2 cellular contexts compared by ENCODE assay signal in the genomic region with DNA sequence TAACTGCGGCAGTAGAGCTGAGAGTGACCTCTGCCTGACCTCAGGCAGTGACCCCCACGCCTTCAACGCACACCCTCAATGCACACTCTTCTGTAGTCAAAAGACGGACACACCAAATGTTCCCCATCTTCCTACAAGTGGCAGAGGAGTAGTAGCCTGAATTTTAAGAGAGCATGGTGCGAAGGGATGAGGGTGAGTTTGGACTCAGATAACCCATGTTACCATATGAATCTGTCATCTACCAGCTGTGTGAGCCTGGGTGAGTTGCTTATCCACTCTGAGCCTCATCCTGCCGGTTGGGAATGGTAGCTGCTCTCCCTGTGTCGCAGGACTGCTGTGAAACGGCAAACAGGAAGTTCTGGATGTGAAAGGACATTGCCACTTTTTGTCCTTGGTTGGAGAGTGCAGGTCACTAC.
TF ChIP-seq lines count a peak whose summit lies in the region.

No MANE protein-coding gene starts in this region.

TF ChIP-seq in SK-N-SH, 30 proteins besides CTCF, POLR2A, EP300 and RAD21 (continued from another document):
- no peak for TF ChIP-seq TEAD4 (IDR thresholded peaks at IDR 0.05; ENCODE audit: borderline replicate concordance, insufficient read depth)

TF ChIP-seq in SK-N-SH treated with all-trans-retinoic acid at 6 μM for 48 hours, 23 proteins besides CTCF, POLR2A, EP300 and RAD21 (continued from another document):
- TF ChIP-seq CSDC2 (CRISPR knock-in tag; IDR thresholded peaks at IDR 0.05): no peak
- no peak for TF ChIP-seq ZFP30 (CRISPR knock-in tag; IDR thresholded peaks at IDR 0.05)
- TF ChIP-seq ARNTL (CRISPR knock-in tag; IDR thresholded peaks at IDR 0.05; ENCODE audit: borderline replicate concordance, low read depth): no peak
- TF ChIP-seq, protein P1, sequence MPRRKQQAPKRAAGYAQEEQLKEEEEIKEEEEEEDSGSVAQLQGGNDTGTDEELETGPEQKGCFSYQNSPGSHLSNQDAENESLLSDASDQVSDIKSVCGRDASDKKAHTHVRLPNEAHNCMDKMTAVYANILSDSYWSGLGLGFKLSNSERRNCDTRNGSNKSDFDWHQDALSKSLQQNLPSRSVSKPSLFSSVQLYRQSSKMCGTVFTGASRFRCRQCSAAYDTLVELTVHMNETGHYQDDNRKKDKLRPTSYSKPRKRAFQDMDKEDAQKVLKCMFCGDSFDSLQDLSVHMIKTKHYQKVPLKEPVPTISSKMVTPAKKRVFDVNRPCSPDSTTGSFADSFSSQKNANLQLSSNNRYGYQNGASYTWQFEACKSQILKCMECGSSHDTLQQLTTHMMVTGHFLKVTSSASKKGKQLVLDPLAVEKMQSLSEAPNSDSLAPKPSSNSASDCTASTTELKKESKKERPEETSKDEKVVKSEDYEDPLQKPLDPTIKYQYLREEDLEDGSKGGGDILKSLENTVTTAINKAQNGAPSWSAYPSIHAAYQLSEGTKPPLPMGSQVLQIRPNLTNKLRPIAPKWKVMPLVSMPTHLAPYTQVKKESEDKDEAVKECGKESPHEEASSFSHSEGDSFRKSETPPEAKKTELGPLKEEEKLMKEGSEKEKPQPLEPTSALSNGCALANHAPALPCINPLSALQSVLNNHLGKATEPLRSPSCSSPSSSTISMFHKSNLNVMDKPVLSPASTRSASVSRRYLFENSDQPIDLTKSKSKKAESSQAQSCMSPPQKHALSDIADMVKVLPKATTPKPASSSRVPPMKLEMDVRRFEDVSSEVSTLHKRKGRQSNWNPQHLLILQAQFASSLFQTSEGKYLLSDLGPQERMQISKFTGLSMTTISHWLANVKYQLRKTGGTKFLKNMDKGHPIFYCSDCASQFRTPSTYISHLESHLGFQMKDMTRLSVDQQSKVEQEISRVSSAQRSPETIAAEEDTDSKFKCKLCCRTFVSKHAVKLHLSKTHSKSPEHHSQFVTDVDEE (CRISPR knock-in tag; IDR thresholded peaks at IDR 0.05): no peak
- TF ChIP-seq ZNF70 (CRISPR knock-in tag; IDR thresholded peaks at IDR 0.05): no peak
- TF ChIP-seq RARB (CRISPR knock-in tag; IDR thresholded peaks at IDR 0.05): no peak
- TF ChIP-seq ZNF565 (CRISPR knock-in tag; conservative IDR thresholded peaks at IDR 0.05; ENCODE audit: low read depth): no peak
- TF ChIP-seq, protein P2, sequence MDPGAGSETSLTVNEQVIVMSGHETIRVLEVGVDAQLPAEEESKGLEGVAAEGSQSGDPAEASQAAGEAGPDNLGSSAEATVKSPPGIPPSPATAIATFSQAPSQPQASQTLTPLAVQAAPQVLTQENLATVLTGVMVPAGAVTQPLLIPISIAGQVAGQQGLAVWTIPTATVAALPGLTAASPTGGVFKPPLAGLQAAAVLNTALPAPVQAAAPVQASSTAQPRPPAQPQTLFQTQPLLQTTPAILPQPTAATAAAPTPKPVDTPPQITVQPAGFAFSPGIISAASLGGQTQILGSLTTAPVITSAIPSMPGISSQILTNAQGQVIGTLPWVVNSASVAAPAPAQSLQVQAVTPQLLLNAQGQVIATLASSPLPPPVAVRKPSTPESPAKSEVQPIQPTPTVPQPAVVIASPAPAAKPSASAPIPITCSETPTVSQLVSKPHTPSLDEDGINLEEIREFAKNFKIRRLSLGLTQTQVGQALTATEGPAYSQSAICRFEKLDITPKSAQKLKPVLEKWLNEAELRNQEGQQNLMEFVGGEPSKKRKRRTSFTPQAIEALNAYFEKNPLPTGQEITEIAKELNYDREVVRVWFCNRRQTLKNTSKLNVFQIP (CRISPR knock-in tag; IDR thresholded peaks at IDR 0.05; ENCODE audit: borderline replicate concordance, low read depth): no peak
- no peak for TF ChIP-seq ISL1 (CRISPR knock-in tag; IDR thresholded peaks at IDR 0.05)
- TF ChIP-seq PPARA (CRISPR knock-in tag; IDR thresholded peaks at IDR 0.05; ENCODE audit: borderline replicate concordance): no peak
- TF ChIP-seq GLIS3 (CRISPR knock-in tag; IDR thresholded peaks at IDR 0.05): no peak
- no peak for TF ChIP-seq ZNF8 (CRISPR knock-in tag; IDR thresholded peaks at IDR 0.05)
- no peak for TF ChIP-seq OSR1 (CRISPR knock-in tag; IDR thresholded peaks at IDR 0.05)
- TF ChIP-seq TOX (CRISPR knock-in tag; IDR thresholded peaks at IDR 0.05; ENCODE audit: borderline replicate concordance): no peak
- TF ChIP-seq, protein P3, sequence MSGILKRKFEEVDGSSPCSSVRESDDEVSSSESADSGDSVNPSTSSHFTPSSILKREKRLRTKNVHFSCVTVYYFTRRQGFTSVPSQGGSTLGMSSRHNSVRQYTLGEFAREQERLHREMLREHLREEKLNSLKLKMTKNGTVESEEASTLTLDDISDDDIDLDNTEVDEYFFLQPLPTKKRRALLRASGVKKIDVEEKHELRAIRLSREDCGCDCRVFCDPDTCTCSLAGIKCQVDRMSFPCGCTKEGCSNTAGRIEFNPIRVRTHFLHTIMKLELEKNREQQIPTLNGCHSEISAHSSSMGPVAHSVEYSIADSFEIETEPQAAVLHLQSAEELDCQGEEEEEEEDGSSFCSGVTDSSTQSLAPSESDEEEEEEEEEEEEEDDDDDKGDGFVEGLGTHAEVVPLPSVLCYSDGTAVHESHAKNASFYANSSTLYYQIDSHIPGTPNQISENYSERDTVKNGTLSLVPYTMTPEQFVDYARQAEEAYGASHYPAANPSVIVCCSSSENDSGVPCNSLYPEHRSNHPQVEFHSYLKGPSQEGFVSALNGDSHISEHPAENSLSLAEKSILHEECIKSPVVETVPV (CRISPR knock-in tag; IDR thresholded peaks at IDR 0.05): no peak
- no peak for TF ChIP-seq SNAI2 (CRISPR knock-in tag; IDR thresholded peaks at IDR 0.05)
